28 cellular contexts compared by ENCODE assay signal in the genomic region with DNA sequence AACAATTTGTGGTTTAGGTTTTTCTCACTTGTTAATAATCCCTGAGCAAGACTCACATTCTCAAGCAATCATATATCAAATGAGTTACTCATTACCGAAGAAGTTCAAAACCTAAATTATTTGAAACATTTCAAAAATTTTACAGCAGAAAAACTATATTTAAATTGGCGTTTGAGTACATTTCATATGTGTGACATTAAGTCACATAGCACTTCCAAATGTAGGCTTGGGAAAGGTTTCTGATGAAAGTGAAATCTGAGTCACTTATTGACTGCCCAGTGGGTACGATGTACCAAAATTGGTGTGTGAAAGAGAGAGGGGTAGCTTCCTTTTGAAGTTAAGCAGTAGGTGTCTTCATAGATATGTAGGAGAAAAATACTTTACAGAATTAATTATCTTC.
"Had no signal": no experiment of that assay in that cellular context is flagged by ENCODE, and none has a peak within 500 bp of the region (broad histone marks: within the 10 kb centered on the region; RNA-seq: fewer than 3 reads in every experiment).

No MANE protein-coding gene starts in this region.

- H3K4me1 ChIP-seq: foreskin keratinocyte, gastroesophageal sphincter, lower lobe of right lung, parathyroid adenoma, right lobe of liver, stomach, thyroid gland, vagina had no signal

- H3K27me3 ChIP-seq: foreskin keratinocyte, gastroesophageal sphincter, heart right ventricle, neutrophil, right lobe of liver, stomach, thyroid gland, vagina had no signal

- H3K36me3 ChIP-seq: gastroesophageal sphincter, heart right ventricle, lower lobe of right lung, neutrophil, right lobe of liver, stomach, thyroid gland, vagina had no signal

- H3K4me2 ChIP-seq: smooth muscle cell had no signal

- DNase-seq: effector CD8-positive, alpha-beta T cell; endodermal cell; foreskin keratinocyte; glutamatergic neuron; heart right ventricle; hippocampal formation; islet precursor cell; left ventricle myocardium superior; lower lobe of right lung; naive B cell; right lobe of liver; stimulated activated CD4-positive, alpha-beta T cell treated with anti-CD3 and anti-CD28 coated beads, Interleukin-12 subunit alpha, Interleukin-12 subunit beta, amount 100 ng/mL, for 4 hours; stimulated activated CD4-positive, alpha-beta T cell treated with anti-CD3 and anti-CD28 coated beads, Interleukin-1b, Interleukin-23, amount 100 ng/mL, for 48 hours; stimulated activated CD4-positive, alpha-beta T cell treated with anti-CD3 and anti-CD28 coated beads, Interleukin-4, amount 100 ng/mL, for 1 hour; stimulated activated CD8-positive, alpha-beta memory T cell treated with anti-CD3 and anti-CD28 coated beads, Interleukin-4, amount 100 ng/mL, for 48 hours; stimulated activated naive CD4-positive, alpha-beta T cell; stomach; thyroid gland; trophoblast cell had no signal

- H3K27ac ChIP-seq: epithelial cell of prostate, foreskin keratinocyte, gastroesophageal sphincter, heart right ventricle, lower lobe of right lung, neutrophil, parathyroid adenoma, right lobe of liver, stomach, thyroid gland, vagina had no signal

- ATAC-seq: esophagus mucosa; foreskin keratinocyte; gastroesophageal sphincter; heart right ventricle; left ventricle myocardium superior; lower lobe of right lung; natural killer cell treated with Interleukin-12 subunit alpha and Interleukin-12 subunit beta and Interleukin-15 and Interleukin-18, amount 100 ng/mL, for 72 hours; right lobe of liver had no signal

- H3K9me3 ChIP-seq: gastroesophageal sphincter, heart right ventricle, lower lobe of right lung, neutrophil, right lobe of liver, stomach, thyroid gland, vagina had no signal

- H2AFZ ChIP-seq: parathyroid adenoma had no signal

- H3K4me3 ChIP-seq: gastroesophageal sphincter, heart right ventricle, lower lobe of right lung, right lobe of liver, smooth muscle cell, stomach, thyroid gland, vagina had no signal

- FAIRE-seq: colon had no signal

- H3K9ac ChIP-seq: parathyroid adenoma had no signal
